1 cellular context compared by ENCODE assay signal in genomic region chr1:27491748-27492700, GRCh38.
TF ChIP-seq lines count a peak whose summit lies in the region.

No MANE protein-coding gene starts in this region.

TF ChIP-seq in GM12878, 131 proteins besides CTCF, POLR2A, EP300 and RAD21 (continued from another document):
- peak; percentile 48; the same call in 1 of the 2 replicates for TF ChIP-seq ZNF687 (IDR thresholded peaks at IDR 0.05)
- TF ChIP-seq CHD4 (IDR thresholded peaks at IDR 0.05), result no peak
- 0 out of 2 replicates have a peak, but pooled peaks have one; percentile 12 for TF ChIP-seq DPF2 (IDR thresholded peaks at IDR 0.05)
- peak; percentile 61; the same call in 1 of the 2 replicates for TF ChIP-seq RELB (IDR thresholded peaks at IDR 0.05; ENCODE audit: low read depth)
- TF ChIP-seq SIN3A (IDR thresholded peaks at IDR 0.05; ENCODE audit: low read depth, low read length), result 0 out of 2 replicates have a peak, but pooled peaks have one; percentile 39
- peak; percentile 15; the same call in 1 of the 2 replicates for TF ChIP-seq NBN (IDR thresholded peaks at IDR 0.05)
- TF ChIP-seq MXI1 (IDR thresholded peaks at IDR 0.05; ENCODE audit: low read depth, low read length), result 0 out of 2 replicates have a peak, but pooled peaks have one; percentile 21
- TF ChIP-seq IKZF1 (conservative IDR thresholded peaks at IDR 0.05), result peak; percentile 12; the same call in 1 of the 2 replicates
- TF ChIP-seq RUNX3 (IDR thresholded peaks at IDR 0.05; ENCODE audit: low read length), result peak; percentile 34; the same call in 1 of the 2 replicates
- TF ChIP-seq IKZF2 (IDR thresholded peaks at IDR 0.05), result peak; percentile 64 to 70; a peak in 3 of 4 replicates
- no peak; the same call in 1 of the 2 replicates for TF ChIP-seq GATAD2B (conservative IDR thresholded peaks at IDR 0.05; ENCODE audit: low read depth)
- TF ChIP-seq RELA (IDR thresholded peaks at IDR 0.05; ENCODE audit: borderline replicate concordance, partially characterized antibody), result no peak
TF ChIP-seq in GM12878: peak in this region for 11.
